8 cellular contexts compared by ENCODE assay signal in the genomic region with DNA sequence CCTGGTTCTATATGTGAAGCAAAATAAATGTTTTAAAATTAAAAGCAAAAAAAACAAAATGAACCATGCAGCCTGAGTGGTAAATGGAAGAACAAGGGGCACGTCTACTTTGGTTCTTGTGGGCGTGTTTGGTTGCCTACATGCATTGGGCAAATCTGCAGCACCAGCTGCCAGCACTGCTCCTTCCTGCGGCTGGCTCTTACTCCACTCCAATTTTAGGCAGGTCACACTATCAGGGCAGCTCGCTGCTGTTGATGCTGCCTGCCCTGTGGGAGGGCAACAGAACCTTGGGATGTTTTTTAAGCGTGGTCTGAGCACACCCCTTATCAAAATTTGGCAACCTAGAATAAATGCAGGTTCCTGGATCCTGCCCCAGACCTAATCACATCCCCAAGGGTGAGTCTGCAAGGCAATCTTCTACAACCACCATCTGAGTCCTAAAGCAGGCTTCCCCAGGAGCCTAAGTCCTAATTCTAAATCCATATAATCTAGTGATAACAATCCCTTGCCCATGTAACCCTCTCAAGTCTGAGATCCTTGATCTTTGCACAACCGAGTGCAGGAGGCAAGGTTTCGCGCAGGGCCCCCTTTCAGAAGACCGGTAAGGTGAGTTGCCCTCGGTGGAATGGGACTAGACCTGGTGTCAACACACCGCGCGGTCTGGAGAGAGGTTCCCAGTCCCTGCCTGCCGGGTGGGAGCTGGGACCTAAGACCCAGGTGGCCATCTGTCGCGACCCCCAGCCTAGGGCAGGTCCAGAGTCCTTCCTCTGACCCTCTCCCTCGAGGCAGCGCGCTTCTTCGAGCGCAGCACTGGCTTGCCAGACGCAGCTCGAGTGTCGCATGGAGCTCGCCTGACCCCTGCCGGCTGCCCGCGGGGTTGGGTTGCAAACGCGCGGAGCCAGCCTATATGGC. TPM values are rescaled to one million over a fixed set of nuclear protein-coding genes. Genes with fewer than 3 reads are reported as not detected.
DNase-seq lines count a peak whose midpoint lies in the region; ATAC-seq and TF ChIP-seq lines count a peak whose summit lies in the region.

No MANE protein-coding gene starts in this region.

- peak; percentile 95 to 96 for TF ChIP-seq CTCF in Caco-2 (IDR thresholded peaks at IDR 0.05; ENCODE audit: insufficient read depth in 1 of 2, low read depth in 1 of 2, low read length in 1 of 2, severe bottlenecking in 1 of 2, unreplicated experiment in 1 of 2)
- peak; percentile 98 for TF ChIP-seq CTCF in cardiac fibroblast (IDR thresholded peaks at IDR 0.05; ENCODE audit: low read depth, low read length)

- H3K36me3 Mint-ChIP-seq in Caco-2 (ENCODE audit: insufficient read depth, unreplicated experiment) = peaks cover 10% of the 10 kb centered on the region

- H3K27me3 Mint-ChIP-seq in Caco-2 (ENCODE audit: insufficient read depth, unreplicated experiment) = no peaks in the 10 kb centered on the region

- no peaks in the 10 kb centered on the region for H3K4me1 Mint-ChIP-seq in Caco-2 (ENCODE audit: low read depth, unreplicated experiment)

- H3K36me3 ChIP-seq in Caco-2 (ENCODE audit: control insufficient read depth, insufficient read depth, low read length) = no peaks in the 10 kb centered on the region

- H3K9me3 Mint-ChIP-seq in Caco-2 (ENCODE audit: unreplicated experiment) = no peaks in the 10 kb centered on the region

- H3K9me3 ChIP-seq in Caco-2 = no peaks in the 10 kb centered on the region

- peaks cover 5% of the 10 kb centered on the region; the same call in 1 of the 2 replicates for H3K4me1 ChIP-seq in Caco-2

- H3K27me3 ChIP-seq in Caco-2 (replicated peaks; ENCODE audit: control insufficient read depth, insufficient read depth, low read length) = no peaks in the 10 kb centered on the region

- DNase-seq in Caco-2 (peak; percentile 79 to 87), NCI-H1694 (lab: John Stamatoyannopoulos, UW) (peak; percentile 54), cardiac fibroblast (ENCODE audit: low read depth in 2 of 2) (peak; percentile 73 to 75), kidney glomerular epithelial cell (lab: John Stamatoyannopoulos, UW) (peak; percentile 65)
- peak; percentile 58 to 74 (median 64) for DNase-seq in activated CD4-positive, CD25-positive, alpha-beta regulatory T cell (lab: John Stamatoyannopoulos, UW)
- peak; percentile 67 for DNase-seq in stimulated activated CD4-positive, alpha-beta T cell treated with anti-CD3 and anti-CD28 coated beads, Interleukin-2, amount 100 ng/mL, for 4 hours (ENCODE audit: low read depth)

- POLR2A ChIA-PET in Caco-2 (lab: Charles Lee) = no interaction called here

- no peak overlapping the region for H3K27ac Mint-ChIP-seq in Caco-2 (ENCODE audit: unreplicated experiment)

- ATAC-seq in GM21515 (IDR thresholded peaks at IDR 0.05; ENCODE audit: unreplicated experiment) (peak; percentile 79), GM18870 (IDR thresholded peaks at IDR 0.05; ENCODE audit: unreplicated experiment) (no peak)

- BruUV-seq in Caco-2 (replicated peaks; lab: Mats Ljungman, UMichigan) = no TSS peak

- peak overlapping the region; percentile 9 for H3K4me3 Mint-ChIP-seq in Caco-2 (ENCODE audit: unreplicated experiment)

- peak overlapping the region; percentile 35 for H3K4me3 ChIP-seq in Caco-2 (ENCODE audit: low read depth, low read length)
- no peak overlapping the region for H3K4me3 ChIP-seq in cardiac fibroblast (replicated peaks in 1 of 2; ENCODE audit: low read depth in 2 of 2, low read length in 2 of 2)

- CTCF ChIA-PET in Caco-2 (lab: Charles Lee) = interaction anchor here (0.6 to 4.3 kb wide), 8 partner anchors 16 to 142 kb away, joined by 3 to 31 read pairs (median 4); a partner anchor contains a TSS

- intact Hi-C loops in Caco-2 (cut with micrococcal nuclease; ENCODE audit: unreplicated experiment) = loop anchor here (1.0 to 5.0 kb wide), 5 partner anchors 77 to 142 kb away; a partner anchor contains a TSS

RNA-seq across cellular contexts. Expression of a gene that starts 15.9 kb away (rescaled TPM):
- total RNA-seq in Caco-2 (2022) = 74.5 and 76.6 TPM in 2 replicates

RNA-seq across cellular contexts. Expression of a gene that starts 19.3 kb away (rescaled TPM):
- 25.9 and 28.1 TPM in 2 replicates for total RNA-seq in Caco-2 (2022)

RNA-seq across cellular contexts. Expression of a gene that starts 39.0 kb away (rescaled TPM):
- total RNA-seq in Caco-2 (2022) = 67.5 and 74.7 TPM in 2 replicates

RNA-seq across cellular contexts. Expression of a gene that starts 49.3 kb away (rescaled TPM):
- 17.0 and 19.6 TPM in 2 replicates for total RNA-seq in Caco-2 (2022)
